ENCODE assay signal across 32 cellular contexts in genomic region chr13:102696465-102696864, GRCh38. TPM values are rescaled to one million over a fixed set of nuclear protein-coding genes. Genes with fewer than 3 reads are reported as not detected.
"Had no signal": no experiment of that assay in that cellular context is flagged by ENCODE, and none has a peak within 500 bp of the region (broad histone marks: within the 10 kb centered on the region; RNA-seq: fewer than 3 reads in every experiment).

No MANE protein-coding gene starts in this region.

- FAIRE-seq: urothelium cell line had no signal

- H3K27ac Mint-ChIP-seq: stimulated activated effector memory CD8-positive, alpha-beta T cell treated with anti-CD3 and anti-CD28 coated beads, Interleukin-12 subunit alpha, Interleukin-12 subunit beta, amount 100 ng/mL, for 72 hours; stimulated activated memory B cell treated with anti-CD40 and anti-IgM and Interleukin-4, amounts not matched to agents 10 μg/mL and 1 μg/mL and 100 μg/mL, for 72 hours; stimulated activated naive B cell treated with anti-CD40 and anti-IgM and Interleukin-4, amounts not matched to agents 10 μg/mL and 1 μg/mL and 100 μg/mL, for 72 hours; stimulated activated naive CD8-positive, alpha-beta T cell treated with anti-CD3 and anti-CD28 coated beads, Interleukin-15, amount 100 ng/mL, for 72 hours; stimulated activated naive CD8-positive, alpha-beta T cell treated with anti-CD3 and anti-CD28 coated beads, Interleukin-15, Interleukin-2, amounts not matched to agents 100 ng/mL and 50 ng/mL, for 24 hours; type B pancreatic cell had no signal

- H3K27ac ChIP-seq: stomach, suprapubic skin, testis, thoracic aorta, thyroid gland, tibial artery, tibial nerve, transverse colon, upper lobe of left lung, upper lobe of right lung, uterus, vagina had no signal

- DNase-seq: stimulated activated CD4-positive, alpha-beta T cell treated with anti-CD3 and anti-CD28 coated beads, Interleukin-2, amount 100 ng/mL, for 48 hours; stimulated activated CD4-positive, alpha-beta T cell treated with anti-CD3 and anti-CD28 coated beads, Interleukin-4, amount 100 ng/mL, for 1 hour; stimulated activated CD4-positive, alpha-beta T cell treated with anti-CD3 and anti-CD28 coated beads, Interleukin-4, amount 100 ng/mL, for 24 hours; stimulated activated CD4-positive, alpha-beta T cell treated with anti-CD3 and anti-CD28 coated beads, Interleukin-4, amount 100 ng/mL, for 4 hours; stimulated activated CD8-positive, alpha-beta memory T cell treated with anti-CD3 and anti-CD28 coated beads, Interleukin-4, amount 100 ng/mL, for 48 hours; stimulated activated naive B cell treated with anti-CD40 and anti-IgM and Interleukin-4, amounts not matched to agents 10 μg/mL and 1 μg/mL and 100 μg/mL, for 72 hours; stimulated activated naive CD4-positive, alpha-beta T cell; stimulated activated naive CD4-positive, alpha-beta T cell treated with Interleukin-2 at 50 U/mL for 16 hours; stimulated activated naive CD8-positive, alpha-beta T cell treated with anti-CD3 and anti-CD28 coated beads, Interleukin-15, amount 100 ng/mL, for 72 hours; stimulated activated naive CD8-positive, alpha-beta T cell treated with anti-CD3 and anti-CD28 coated beads, Interleukin-15, Interleukin-2, amounts not matched to agents 100 U/mL and 50 U/mL, for 24 hours; stomach; substantia nigra; testis; tibial artery; transverse colon; upper lobe of left lung; upper lobe of right lung; uterus had no signal

- H3K27me3 Mint-ChIP-seq: type B pancreatic cell had no signal

- H3K36me3 ChIP-seq: stomach, suprapubic skin, thoracic aorta, thyroid gland, tibial artery, tibial nerve, transverse colon, upper lobe of left lung, upper lobe of right lung, uterus, vagina had no signal

- H3K36me3 Mint-ChIP-seq: stimulated activated effector memory CD8-positive, alpha-beta T cell treated with anti-CD3 and anti-CD28 coated beads, Interleukin-12 subunit alpha, Interleukin-12 subunit beta, amount 100 ng/mL, for 72 hours; stimulated activated memory B cell treated with anti-CD40 and anti-IgM and Interleukin-4, amounts not matched to agents 10 μg/mL and 1 μg/mL and 100 μg/mL, for 72 hours; stimulated activated naive B cell treated with anti-CD40 and anti-IgM and Interleukin-4, amounts not matched to agents 10 μg/mL and 1 μg/mL and 100 μg/mL, for 72 hours; type B pancreatic cell had no signal

- H3K4me1 Mint-ChIP-seq: stimulated activated effector memory CD8-positive, alpha-beta T cell treated with anti-CD3 and anti-CD28 coated beads, Interleukin-12 subunit alpha, Interleukin-12 subunit beta, amount 100 ng/mL, for 72 hours; stimulated activated memory B cell treated with anti-CD40 and anti-IgM and Interleukin-4, amounts not matched to agents 10 μg/mL and 1 μg/mL and 100 μg/mL, for 72 hours; stimulated activated naive CD8-positive, alpha-beta T cell treated with anti-CD3 and anti-CD28 coated beads, Interleukin-15, amount 100 ng/mL, for 72 hours had no signal

- H3K4me3 Mint-ChIP-seq: stimulated activated effector memory CD8-positive, alpha-beta T cell treated with anti-CD3 and anti-CD28 coated beads, Interleukin-12 subunit alpha, Interleukin-12 subunit beta, amount 100 ng/mL, for 72 hours; stimulated activated memory B cell treated with anti-CD40 and anti-IgM and Interleukin-4, amounts not matched to agents 10 μg/mL and 1 μg/mL and 100 μg/mL, for 72 hours; stimulated activated naive B cell treated with anti-CD40 and anti-IgM and Interleukin-4, amounts not matched to agents 10 μg/mL and 1 μg/mL and 100 μg/mL, for 72 hours; stimulated activated naive CD8-positive, alpha-beta T cell treated with anti-CD3 and anti-CD28 coated beads, Interleukin-15, amount 100 ng/mL, for 72 hours; stimulated activated naive CD8-positive, alpha-beta T cell treated with anti-CD3 and anti-CD28 coated beads, Interleukin-15, Interleukin-2, amounts not matched to agents 100 ng/mL and 50 ng/mL, for 24 hours; type B pancreatic cell had no signal

- ATAC-seq: stimulated activated effector memory CD8-positive, alpha-beta T cell treated with anti-CD3 and anti-CD28 coated beads, Interleukin-12 subunit alpha, Interleukin-12 subunit beta, amount 100 ng/mL, for 72 hours; stimulated activated memory B cell treated with anti-CD40 and anti-IgM and Interleukin-4, amounts not matched to agents 10 μg/mL and 1 μg/mL and 100 μg/mL, for 72 hours; stimulated activated naive B cell treated with anti-CD40 and anti-IgM and Interleukin-4, amounts not matched to agents 10 μg/mL and 1 μg/mL and 100 μg/mL, for 72 hours; stimulated activated naive CD8-positive, alpha-beta T cell treated with anti-CD3 and anti-CD28 coated beads, Interleukin-15, amount 100 ng/mL, for 72 hours; stimulated activated naive CD8-positive, alpha-beta T cell treated with anti-CD3 and anti-CD28 coated beads, Interleukin-15, Interleukin-2, amounts not matched to agents 100 U/mL and 50 U/mL, for 24 hours; upper lobe of right lung had no signal

- H3K9me3 ChIP-seq: suprapubic skin, testis, thoracic aorta, thyroid gland, upper lobe of right lung, uterus, vagina had no signal

- H3K27me3 ChIP-seq: testis, thyroid gland, upper lobe of left lung, uterus, vagina had no signal

- H3K4me3 ChIP-seq: stomach, suprapubic skin, testis, thoracic aorta, thyroid gland, tibial artery, tibial nerve, transverse colon, upper lobe of left lung, upper lobe of right lung, uterus, vagina had no signal

- H3K4me1 ChIP-seq: stomach, testis, thyroid gland, transverse colon, upper lobe of left lung, upper lobe of right lung had no signal

RNA-seq across cellular contexts. Expression of gene METTL21C, which starts 1.6 kb away (rescaled TPM):
- total RNA-seq: stomach, subcutaneous adipose tissue, suprapubic skin, temporal lobe, thoracic aorta, thyroid gland, tibial nerve, transverse colon, upper lobe of left lung, upper lobe of right lung, ureter, vagina had no signal
- polyA plus RNA-seq: stomach, urinary bladder had no signal
